In the genomic region with DNA sequence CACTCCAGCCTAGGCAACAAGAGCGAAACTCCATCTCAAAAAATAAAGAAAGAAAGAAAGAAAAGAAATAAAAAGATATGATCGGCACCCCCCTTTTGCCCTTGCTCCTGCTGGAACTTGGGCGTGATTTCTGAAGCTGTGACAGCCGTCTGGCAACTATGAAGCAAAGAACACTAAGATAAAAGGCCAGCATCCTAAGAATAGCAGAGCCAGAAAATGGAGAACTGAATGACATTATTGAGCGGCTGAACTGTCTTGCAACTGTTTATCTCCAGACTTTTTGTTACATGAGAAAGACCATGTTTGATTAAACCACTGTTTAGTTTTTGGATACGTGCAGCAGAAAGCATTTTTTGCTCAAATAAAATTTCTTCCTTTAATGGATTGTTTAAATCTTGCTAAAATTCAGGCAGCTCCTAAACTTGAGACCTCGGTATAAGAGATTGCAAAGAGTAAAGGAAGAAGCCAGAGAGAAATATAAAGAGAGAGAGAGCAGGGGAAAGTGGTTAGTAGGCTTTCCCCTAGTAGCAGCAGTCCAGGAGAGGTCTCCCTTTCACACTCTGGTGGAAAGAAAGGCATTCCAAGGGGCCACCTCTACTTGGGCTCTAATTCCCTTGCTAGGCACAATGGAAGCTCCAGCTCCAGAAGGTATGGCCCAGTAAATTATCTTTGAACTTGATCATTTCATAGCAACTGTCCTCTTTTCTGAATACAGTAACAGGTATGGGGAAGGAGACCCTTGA, we compare ENCODE assay signal across 17 cellular contexts. TPM values are rescaled to one million over a fixed set of nuclear protein-coding genes. Genes with fewer than 3 reads are reported as not detected.
DNase-seq lines count a peak whose midpoint lies in the region; ATAC-seq and TF ChIP-seq lines count a peak whose summit lies in the region.
"Had no signal": no experiment of that assay in that cellular context is flagged by ENCODE, and none has a peak within 500 bp of the region (broad histone marks: within the 10 kb centered on the region; RNA-seq: fewer than 3 reads in every experiment).

No MANE protein-coding gene starts in this region.

- peak in 5 of 8 donors; percentile 56 to 88 (median 78) for ATAC-seq in heart right ventricle

- no peaks in the 10 kb centered on the region for H3K27me3 Mint-ChIP-seq in MCF 10A (ENCODE audit: insufficient read depth, unreplicated experiment)
- H3K27me3 Mint-ChIP-seq: CD4-positive, alpha-beta T cell; dendritic cell treated with granulocyte-macrophage colony-stimulating factor and Interleukin-4, amounts not matched to agents 40 ng/mL and 50 ng/mL, for 4 days; stimulated activated naive CD8-positive, alpha-beta T cell treated with anti-CD3 and anti-CD28 coated beads, Interleukin-15, Interleukin-2, amounts not matched to agents 100 ng/mL and 50 ng/mL, for 24 hours had no signal

- H3K79me2 ChIP-seq in mammary epithelial cell (ENCODE audit: insufficient read depth, low read length), result no peaks in the 10 kb centered on the region

- H3K36me3 ChIP-seq in breast epithelium (no peaks in the 10 kb centered on the region), mammary epithelial cell (ENCODE audit: insufficient read depth, low read length) (no peaks in the 10 kb centered on the region), heart right ventricle (no peaks in the 10 kb centered on the region), testis (ENCODE audit: low read depth, missing control alignments) (no peaks in the 10 kb centered on the region)
- H3K36me3 ChIP-seq: MG63 had no signal

- no peaks in the 10 kb centered on the region for H3K9me3 Mint-ChIP-seq in MCF 10A (ENCODE audit: unreplicated experiment)
- H3K9me3 Mint-ChIP-seq: CD4-positive, alpha-beta T cell; dendritic cell treated with granulocyte-macrophage colony-stimulating factor and Interleukin-4, amounts not matched to agents 40 ng/mL and 50 ng/mL, for 4 days; stimulated activated naive CD8-positive, alpha-beta T cell treated with anti-CD3 and anti-CD28 coated beads, Interleukin-15, Interleukin-2, amounts not matched to agents 100 ng/mL and 50 ng/mL, for 24 hours had no signal

- peak overlapping the region; percentile 9 for H2AFZ ChIP-seq in mammary epithelial cell (ENCODE audit: low read depth, low read length)

- H3K36me3 Mint-ChIP-seq in MCF 10A (ENCODE audit: insufficient read depth, unreplicated experiment), result peaks cover 7% of the 10 kb centered on the region

- H3K4me1 ChIP-seq in breast epithelium (no peaks in the 10 kb centered on the region), mammary epithelial cell (ENCODE audit: insufficient read depth, low read length) (peaks cover 9% of the 10 kb centered on the region), heart right ventricle (peaks cover 0 to 9% (median 0%) of the 10 kb centered on the region in 9 donors), testis (peaks cover 4% of the 10 kb centered on the region)

- H3K9me3 ChIP-seq in breast epithelium (no peaks in the 10 kb centered on the region), mammary epithelial cell (replicated peaks; ENCODE audit: insufficient read depth, low read length) (no peaks in the 10 kb centered on the region), heart right ventricle (no peaks in the 10 kb centered on the region), testis (no peaks in the 10 kb centered on the region)
- H3K9me3 ChIP-seq: MG63 had no signal

- no peak overlapping the region for H3K27ac Mint-ChIP-seq in MCF 10A (ENCODE audit: low read depth, unreplicated experiment)
- H3K27ac Mint-ChIP-seq: CD4-positive, alpha-beta T cell; dendritic cell treated with granulocyte-macrophage colony-stimulating factor and Interleukin-4, amounts not matched to agents 40 ng/mL and 50 ng/mL, for 4 days; stimulated activated naive CD8-positive, alpha-beta T cell treated with anti-CD3 and anti-CD28 coated beads, Interleukin-15, Interleukin-2, amounts not matched to agents 100 ng/mL and 50 ng/mL, for 24 hours had no signal

- dilution Hi-C loops in mammary epithelial cell (cut with HindIII; ENCODE audit: low sequenced_read_pairs), result no loop called here

- WGBS in mammary epithelial cell (ENCODE audit: low coverage, missing lambda C conversion rate), result 97% methylated on average over 7 of the region's 7 CpGs
- 48 to 63% methylated on average over 7 of the region's 7 CpGs for WGBS in heart right ventricle, 2 donors
- WGBS in testis, 2 donors, result 62 to 63% methylated on average over 7 of the region's 7 CpGs
- 84 to 86% methylated on average over 7 of the region's 7 CpGs for WGBS in lower leg skin, 2 donors

- intact Hi-C loops in MCF 10A (cut with micrococcal nuclease) (no loop called here), breast epithelium (cut with DNase I; ENCODE audit: low total_unique reads) (no loop called here), mammary epithelial cell (cut with micrococcal nuclease) (no loop called here), heart right ventricle (cut with DNase I) (loop anchor here in 2 of 10 donors (5.0 to 10.0 kb wide), 2 partner anchors 35 to 122 kb away; a partner anchor contains a TSS), testis (cut with DNase I; ENCODE audit: low total_unique reads) (no loop called here), lower leg skin (cut with DNase I; ENCODE audit: low total_unique reads) (no loop called here)

- BruUV-seq in MCF 10A (replicated peaks; lab: Mats Ljungman, UMichigan) (no TSS peak), mammary epithelial cell (replicated peaks; lab: Mats Ljungman, UMichigan) (no TSS peak)

- H3K4me2 ChIP-seq in mammary epithelial cell (ENCODE audit: insufficient read depth, low read depth, low read length), result no peak overlapping the region

- DNase-seq in MCF 10A (ENCODE audit: unreplicated experiment) (peak; percentile 15), breast epithelium (ENCODE audit: low spot score in 2 of 2) (no peak), mammary epithelial cell (no peak), heart right ventricle (no peak), testis (peak; percentile 83), lower leg skin (ENCODE audit: low spot score in 2 of 2) (no peak), cerebellar cortex (ENCODE audit: low spot score) (no peak), COLO668 (lab: John Stamatoyannopoulos, UW; ENCODE audit: unreplicated experiment) (no peak)
- DNase-seq: CD4-positive, alpha-beta T cell; kidney; MG63; NCI-H510A treated with DMSO at 0.1 percent for 48 hours; stimulated activated CD4-positive, alpha-beta T cell treated with anti-CD3 and anti-CD28 coated beads, Interleukin-15, amount 100 ng/mL, for 24 hours; T-helper 9 cell had no signal

- H3K4me3 Mint-ChIP-seq in MCF 10A (ENCODE audit: unreplicated experiment), result no peak overlapping the region
- H3K4me3 Mint-ChIP-seq: CD4-positive, alpha-beta T cell; dendritic cell treated with granulocyte-macrophage colony-stimulating factor and Interleukin-4, amounts not matched to agents 40 ng/mL and 50 ng/mL, for 4 days; neural crest cell; stimulated activated naive CD8-positive, alpha-beta T cell treated with anti-CD3 and anti-CD28 coated beads, Interleukin-15, Interleukin-2, amounts not matched to agents 100 ng/mL and 50 ng/mL, for 24 hours had no signal

- H3K4me1 Mint-ChIP-seq in MCF 10A (ENCODE audit: insufficient read depth, unreplicated experiment), result peaks cover 6% of the 10 kb centered on the region

- TF ChIP-seq CTCF in MCF 10A (IDR thresholded peaks at IDR 0.05; ENCODE audit: unreplicated experiment) (no peak), breast epithelium (IDR thresholded peaks at IDR 0.05) (no peak), mammary epithelial cell (conservative IDR thresholded peaks at IDR 0.05 in 1 of 2, IDR thresholded peaks at IDR 0.05 in 1 of 2; ENCODE audit: extremely low read depth in 1 of 2, insufficient read depth in 1 of 2, low read depth in 1 of 2, low read length in 2 of 2) (peak in 1 of 2 donors; percentile 20), heart right ventricle (IDR thresholded peaks at IDR 0.05) (peak in 1 of 9 donors; percentile 20), testis (IDR thresholded peaks at IDR 0.05) (no peak), lower leg skin (IDR thresholded peaks at IDR 0.05) (no peak)

- H4K20me1 ChIP-seq in mammary epithelial cell (ENCODE audit: insufficient read depth, low read length), result no peaks in the 10 kb centered on the region

- no peak overlapping the region for H3K9ac ChIP-seq in mammary epithelial cell (ENCODE audit: insufficient read depth, low read length)

- H3K27ac ChIP-seq in breast epithelium (no peak overlapping the region), mammary epithelial cell (ENCODE audit: insufficient read depth, low read depth, low read length) (no peak overlapping the region), heart right ventricle (peak overlapping the region in 6 of 10 donors; percentile 2 to 67 (median 51)), testis (peak overlapping the region; percentile 72 to 83)

- TF ChIP-seq POLR2A in breast epithelium (IDR thresholded peaks at IDR 0.05) (no peak), testis (IDR thresholded peaks at IDR 0.05) (no peak), lower leg skin (IDR thresholded peaks at IDR 0.05) (no peak)

- CTCF ChIA-PET in MCF 10A (lab: Yijun Ruan, JAX), result interaction anchor here (0.6 to 1.9 kb wide), 7 partner anchors 8 to 47 kb away, joined by 3 to 9 read pairs (median 4); no protein-coding TSS in a partner anchor
- CTCF ChIA-PET in mammary epithelial cell (lab: Charles Lee; ENCODE audit: low non-redundant PET), result interaction anchor here (0.7 kb wide), 1 partner anchor 17 kb away, joined by 6 read pairs; no protein-coding TSS in a partner anchor

- in situ Hi-C loops in mammary epithelial cell (cut with MboI; ENCODE audit: low sequenced_read_pairs in 2 of 2), result no loop called here

- H3K27me3 ChIP-seq in breast epithelium (no peaks in the 10 kb centered on the region), mammary epithelial cell (ENCODE audit: insufficient read depth, low read length) (no peaks in the 10 kb centered on the region), heart right ventricle (no peaks in the 10 kb centered on the region), testis (no peaks in the 10 kb centered on the region)
- H3K27me3 ChIP-seq: MG63 had no signal

- H3K4me3 ChIP-seq in breast epithelium (no peak overlapping the region), mammary epithelial cell (replicated peaks in 1 of 3; ENCODE audit: insufficient read depth in 1 of 3, low read depth in 2 of 3, low read length in 3 of 3) (no peak overlapping the region), heart right ventricle (no peak overlapping the region), testis (no peak overlapping the region), lower leg skin (ENCODE audit: low read depth, poor library complexity, severe bottlenecking) (no peak overlapping the region)
- H3K4me3 ChIP-seq: MG63 had no signal

- POLR2A ChIA-PET in MCF 10A (lab: Yijun Ruan, JAX), result interaction anchor here (1.2 to 2.1 kb wide), 5 partner anchors 8 to 37 kb away, joined by 3 to 13 read pairs (median 4); a partner anchor contains a TSS

RNA-seq across cellular contexts. Expression of a gene that starts 8.2 kb away (rescaled TPM):
- total RNA-seq in MCF 10A (2022) (179 and 194 TPM in 2 replicates), breast epithelium (10 to 100 TPM; 46.2 to 61.9 (median 50.6) TPM), mammary epithelial cell (100 to 1,000 TPM in 1 of 2 donors, 10 to 100 TPM in 1; 31.3 to 136 TPM), heart right ventricle (10 to 100 TPM; 37.4 to 61.3 (median 42.6) TPM), testis (10 to 100 TPM; 59.1 to 66.9 TPM), lower leg skin (10 to 100 TPM; 54.2 to 63.5 (median 59.5) TPM)
- polyA plus RNA-seq in mammary epithelial cell (37.9 TPM), heart right ventricle (10 to 100 TPM; 19.6 to 27.9 TPM), testis (ENCODE audit: insufficient read depth, low read depth, low replicate concordance) (106 TPM)
- polyA minus RNA-seq in mammary epithelial cell, result 122 TPM

RNA-seq across cellular contexts. Expression of a gene that starts 36.7 kb away (rescaled TPM):
- 34.7 and 37.4 TPM in 2 replicates for total RNA-seq in MCF 10A (2022)
- total RNA-seq in breast epithelium, result 10 to 100 TPM; 46.9 to 67.6 (median 47.0) TPM
- total RNA-seq in mammary epithelial cell, result 10 to 100 TPM; 23.3 to 27.5 TPM
- polyA plus RNA-seq in mammary epithelial cell, result 4.2 TPM
- polyA minus RNA-seq in mammary epithelial cell, result 2.3 TPM
- 10 to 100 TPM; 15.9 to 25.3 (median 22.4) TPM for total RNA-seq in heart right ventricle
- polyA plus RNA-seq in heart right ventricle, result 10 to 100 TPM in 1 of 2 donors, 1 to 10 TPM in 1; 5.6 to 29.0 TPM
- total RNA-seq in testis, result 10 to 100 TPM; 91.7 to 93.7 TPM
- polyA plus RNA-seq in testis (ENCODE audit: insufficient read depth, low read depth, low replicate concordance), result 56.5 TPM
- total RNA-seq in lower leg skin, result 10 to 100 TPM; 14.8 to 22.4 (median 18.2) TPM

Comparison
In these comparisons a context has a peak if more than half of its experiments do, and no peak if none do; other contexts are left out.
1. DNase-seq: peak in MCF 10A (single experiment) and testis (single experiment); none in breast epithelium (0 of 2), mammary epithelial cell (single experiment), heart right ventricle (0 of 2), lower leg skin (0 of 2), cerebellar cortex (single experiment) and COLO668 (single experiment).
2. H3K27ac ChIP-seq: peak in heart right ventricle (6 of 10) and testis (2 of 2); none in breast epithelium (0 of 2) and mammary epithelial cell (single experiment).